ENCODE assay signal across 8 cellular contexts in the genomic region with DNA sequence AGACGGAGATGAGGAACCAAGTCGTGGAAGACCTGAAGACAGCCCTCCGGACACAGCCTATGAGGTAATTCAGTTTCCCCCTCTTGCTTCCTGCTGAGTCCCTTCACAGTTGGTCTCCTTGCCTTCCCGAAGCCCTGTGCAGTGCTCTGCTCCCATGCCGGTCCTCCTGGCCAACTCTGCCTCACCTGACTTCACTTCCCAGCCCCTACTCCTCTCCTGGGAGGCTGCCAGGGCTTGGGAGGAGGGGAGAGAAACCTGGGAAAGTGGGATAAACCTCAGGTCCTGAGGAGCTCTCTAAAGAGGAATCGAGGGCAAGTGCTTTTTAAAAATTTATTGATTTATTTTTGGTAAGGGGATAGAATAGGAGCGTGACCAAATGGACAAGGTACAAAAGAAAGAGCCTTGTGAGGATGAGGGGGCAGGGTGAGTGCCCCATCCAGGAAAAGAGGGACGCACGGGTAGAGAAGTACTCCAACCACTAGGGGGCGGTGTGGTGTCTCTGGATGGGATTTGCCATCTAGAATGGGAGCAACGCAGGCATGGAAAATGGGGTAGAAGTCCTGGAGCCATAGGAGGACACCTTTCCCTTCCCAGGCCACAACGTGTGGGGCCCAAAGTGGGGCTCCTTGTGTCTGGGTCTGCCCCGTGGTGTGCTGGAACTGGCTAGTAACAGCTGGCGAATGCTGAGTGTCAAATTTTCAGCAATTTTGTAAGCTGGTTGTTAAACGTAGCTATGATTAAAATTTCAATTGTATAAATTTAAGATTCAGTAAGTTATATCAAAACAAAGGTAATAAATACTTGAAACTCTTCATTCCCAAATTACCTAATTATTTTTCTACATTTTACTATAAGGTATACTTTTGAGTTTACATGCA.
A peak's percentile ranks its signal among the peaks of the same experiment; 100 is the strongest.
DNase-seq lines count a peak whose midpoint lies in the region; ATAC-seq, FAIRE-seq and TF ChIP-seq lines count a peak whose summit lies in the region.

No MANE protein-coding gene starts in this region.

- ATAC-seq in GM18519 (IDR thresholded peaks at IDR 0.05; ENCODE audit: low FRiP score, unreplicated experiment) = no peak

- peak; percentile 72 for TF ChIP-seq RAD21 in Ishikawa (IDR thresholded peaks at IDR 0.05; ENCODE audit: low read depth)

- H3K36me3 ChIP-seq in brain microvascular endothelial cell (replicated peaks) (peaks cover 3% of the 10 kb centered on the region), kidney epithelial cell (ENCODE audit: control insufficient read depth, insufficient read depth, low read length) (no peaks in the 10 kb centered on the region)

- TF ChIP-seq CTCF in D721Med (IDR thresholded peaks at IDR 0.05; ENCODE audit: insufficient read depth, missing control alignments) (peak; percentile 69), brain microvascular endothelial cell (IDR thresholded peaks at IDR 0.05; ENCODE audit: low read depth, low read length, missing control alignments) (peak; percentile 92), kidney epithelial cell (IDR thresholded peaks at IDR 0.05; ENCODE audit: insufficient read depth, low read length, poor library complexity, severe bottlenecking) (peak; percentile 85)

- peak; percentile 72 for DNase-seq in D721Med (ENCODE audit: insufficient read length, low spot score)
- peak in 3 of 5 experiments; percentile 12 to 29 (median 22) for DNase-seq in T-helper 2 cell
- peak; percentile 33 for DNase-seq in brain microvascular endothelial cell
- DNase-seq in kidney epithelial cell (ENCODE audit: low read depth) = no peak
- peak; percentile 51 for DNase-seq in stimulated activated CD4-positive, alpha-beta T cell treated with anti-CD3 and anti-CD28 coated beads, Interleukin-4, amount 100 ng/mL, for 1 hour
- no peak for DNase-seq in DMS79 treated with DMSO at 0.1 percent for 48 hours (lab: John Stamatoyannopoulos, UW)

- no peak for TF ChIP-seq EP300 in Ishikawa (IDR thresholded peaks at IDR 0.05; ENCODE audit: borderline replicate concordance)

- H3K27me3 ChIP-seq in brain microvascular endothelial cell (replicated peaks) (no peaks in the 10 kb centered on the region), kidney epithelial cell (ENCODE audit: control insufficient read depth, insufficient read depth, low read length) (no peaks in the 10 kb centered on the region)

- H3K27ac ChIP-seq in brain microvascular endothelial cell = no peak overlapping the region

- no peak overlapping the region for H3K4me3 ChIP-seq in brain microvascular endothelial cell (ENCODE audit: low read depth, low read length)
- H3K4me3 ChIP-seq in kidney epithelial cell (ENCODE audit: low read depth, low read length) = no peak overlapping the region

- no peak for FAIRE-seq in D721Med (lab: Jason Lieb, UNC)

- in situ Hi-C loops in brain microvascular endothelial cell (cut with HindIII; ENCODE audit: low pct_ligation_motif_present, low sequenced_read_pairs) = no loop called here

TF ChIP-seq in Ishikawa, 13 proteins besides CTCF, POLR2A, EP300 and RAD21:
- no peak for TF ChIP-seq TEAD4 (IDR thresholded peaks at IDR 0.05)
- TF ChIP-seq EGR1 (IDR thresholded peaks at IDR 0.05) = no peak
- TF ChIP-seq CREB1 (IDR thresholded peaks at IDR 0.05; ENCODE audit: low read depth) = no peak
- TF ChIP-seq, protein P1, sequence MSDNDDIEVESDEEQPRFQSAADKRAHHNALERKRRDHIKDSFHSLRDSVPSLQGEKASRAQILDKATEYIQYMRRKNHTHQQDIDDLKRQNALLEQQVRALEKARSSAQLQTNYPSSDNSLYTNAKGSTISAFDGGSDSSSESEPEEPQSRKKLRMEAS (IDR thresholded peaks at IDR 0.05) = no peak
- TF ChIP-seq TCF12 (IDR thresholded peaks at IDR 0.05; ENCODE audit: low read depth) = no peak

Comparison
In these comparisons a context has a peak if more than half of its experiments do, and no peak if none do; other contexts are left out.
1. DNase-seq: peak in D721Med (single experiment), T-helper 2 cell (3 of 5), brain microvascular endothelial cell (single experiment) and stimulated activated CD4-positive, alpha-beta T cell treated with anti-CD3 and anti-CD28 coated beads, Interleukin-4, amount 100 ng/mL, for 1 hour (single experiment); none in kidney epithelial cell (single experiment) and DMS79 treated with DMSO at 0.1 percent for 48 hours (single experiment).
2. Peak in every context shown above with its lines, with median percentiles within 50 percentile points of each other: CTCF ChIP-seq.